In genomic region chr2:60499651-60500300, GRCh38 we compare ENCODE assay signal across 16 cellular contexts. TPM values are rescaled to one million over a fixed set of nuclear protein-coding genes. Genes with fewer than 3 reads are reported as not detected.
DNase-seq lines count a peak whose midpoint lies in the region; ATAC-seq, FAIRE-seq and TF ChIP-seq lines count a peak whose summit lies in the region.
"Had no signal": no experiment of that assay in that cellular context is flagged by ENCODE, and none has a peak within 500 bp of the region (broad histone marks: within the 10 kb centered on the region; RNA-seq: fewer than 3 reads in every experiment).

No MANE protein-coding gene starts in this region.

- H3K36me3 ChIP-seq in bronchial epithelial cell (ENCODE audit: control insufficient read depth, insufficient read depth, low read length) (no peaks in the 10 kb centered on the region), prostate gland (no peaks in the 10 kb centered on the region)

- no peak overlapping the region for H3K4me3 ChIP-seq in bronchial epithelial cell (ENCODE audit: low read depth, low read length)
- no peak overlapping the region for H3K4me3 ChIP-seq in prostate gland
- H3K4me3 ChIP-seq: psoas muscle had no signal

- peak; percentile 40 for DNase-seq in DMS79 treated with DMSO at 0.1 percent for 48 hours (lab: John Stamatoyannopoulos, UW)
- peak; percentile 65 for DNase-seq in NCI-H1105 treated with DMSO at 0.1 percent for 48 hours (lab: John Stamatoyannopoulos, UW)
- DNase-seq in bronchial epithelial cell (ENCODE audit: low read depth): peak; percentile 80
- peak; percentile 78 for DNase-seq in prostate gland (ENCODE audit: low spot score)
- DNase-seq in activated naive CD4-positive, alpha-beta T cell treated with anti-CD3 and anti-CD28 coated beads for 36 hours: no peak
- DNase-seq in T-helper 17 cell: no peak
- no peak for DNase-seq in hippocampal formation (lab: John Stamatoyannopoulos, UW)
- DNase-seq: activated naive CD4-positive, alpha-beta T cell treated with anti-CD3 and anti-CD28 coated beads, Interleukin-2, amount 10 ng/mL, durations not matched to agents 7 days and 5 days; effector memory CD8-positive, alpha-beta T cell; Kasumi-1; NCI-H2029; psoas muscle had no signal

- H3K4me1 Mint-ChIP-seq in activated naive CD4-positive, alpha-beta T cell treated with anti-CD3 and anti-CD28 coated beads for 36 hours (ENCODE audit: low read depth): no peaks in the 10 kb centered on the region
- H3K4me1 Mint-ChIP-seq in T-helper 17 cell: no peaks in the 10 kb centered on the region

- H3K36me3 Mint-ChIP-seq in activated naive CD4-positive, alpha-beta T cell treated with anti-CD3 and anti-CD28 coated beads for 36 hours (ENCODE audit: low read depth): no peaks in the 10 kb centered on the region
- H3K36me3 Mint-ChIP-seq in T-helper 17 cell (ENCODE audit: low read depth): no peaks in the 10 kb centered on the region
- H3K36me3 Mint-ChIP-seq: activated naive CD4-positive, alpha-beta T cell treated with anti-CD3 and anti-CD28 coated beads, Interleukin-2, amount 10 ng/mL, durations not matched to agents 7 days and 5 days had no signal

- no peaks in the 10 kb centered on the region for H3K9me3 ChIP-seq in prostate gland
- H3K9me3 ChIP-seq in T-helper 17 cell (ENCODE audit: control insufficient read depth, low read length, poor library complexity, severe bottlenecking): no peaks in the 10 kb centered on the region
- H3K9me3 ChIP-seq: psoas muscle had no signal

- FAIRE-seq in bronchial epithelial cell (lab: Jason Lieb, UNC): no peak
- FAIRE-seq: GM18507 had no signal

- no peaks in the 10 kb centered on the region for H3K4me1 ChIP-seq in prostate gland (replicated peaks)
- H3K4me1 ChIP-seq: psoas muscle had no signal

- no peak overlapping the region for H3K4me3 Mint-ChIP-seq in activated naive CD4-positive, alpha-beta T cell treated with anti-CD3 and anti-CD28 coated beads for 36 hours
- H3K4me3 Mint-ChIP-seq in T-helper 17 cell: no peak overlapping the region
- H3K4me3 Mint-ChIP-seq: activated naive CD4-positive, alpha-beta T cell treated with anti-CD3 and anti-CD28 coated beads, Interleukin-2, amount 10 ng/mL, durations not matched to agents 7 days and 5 days; effector memory CD8-positive, alpha-beta T cell; type B pancreatic cell had no signal

- TF ChIP-seq CTCF in bronchial epithelial cell (IDR thresholded peaks at IDR 0.05; ENCODE audit: insufficient read depth, low read length, severe bottlenecking) (no peak), prostate gland (IDR thresholded peaks at IDR 0.05) (no peak)

- CTCF ChIA-PET in activated naive CD4-positive, alpha-beta T cell treated with anti-CD3 and anti-CD28 coated beads for 36 hours (lab: Charles Lee): interaction anchor here (1.4 kb wide), 1 partner anchor 43 kb away, joined by 4 read pairs; no protein-coding TSS in a partner anchor

- H3K27me3 ChIP-seq in bronchial epithelial cell (ENCODE audit: control insufficient read depth, insufficient read depth, low read length) (no peaks in the 10 kb centered on the region), prostate gland (replicated peaks; ENCODE audit: insufficient read depth) (no peaks in the 10 kb centered on the region)

- no peak for TF ChIP-seq POLR2A in prostate gland (IDR thresholded peaks at IDR 0.05)

- H3K9me3 Mint-ChIP-seq in activated naive CD4-positive, alpha-beta T cell treated with anti-CD3 and anti-CD28 coated beads for 36 hours: no peaks in the 10 kb centered on the region
- H3K9me3 Mint-ChIP-seq: activated naive CD4-positive, alpha-beta T cell treated with anti-CD3 and anti-CD28 coated beads, Interleukin-2, amount 10 ng/mL, durations not matched to agents 7 days and 5 days; effector memory CD8-positive, alpha-beta T cell; type B pancreatic cell had no signal

- H3K27ac ChIP-seq in prostate gland: peak overlapping the region in 1 of 2 donors; percentile 42
- H3K27ac ChIP-seq: C4-2B, psoas muscle had no signal

- 54% methylated on average over 9 of the region's 9 CpGs for WGBS in prostate gland

- ATAC-seq in T-helper 17 cell: no peak
- ATAC-seq: effector memory CD8-positive, alpha-beta T cell; HCT116; psoas muscle had no signal

- intact Hi-C loops in prostate gland (cut with DNase I): no loop called here
- intact Hi-C loops in activated naive CD4-positive, alpha-beta T cell treated with anti-CD3 and anti-CD28 coated beads for 36 hours (cut with micrococcal nuclease): loop anchor here (5.0 kb wide), 1 partner anchor 83 kb away; no protein-coding TSS in a partner anchor

- H3K27me3 Mint-ChIP-seq in activated naive CD4-positive, alpha-beta T cell treated with anti-CD3 and anti-CD28 coated beads for 36 hours (ENCODE audit: low read depth): no peaks in the 10 kb centered on the region
- H3K27me3 Mint-ChIP-seq in T-helper 17 cell: peaks cover 38% of the 10 kb centered on the region
- H3K27me3 Mint-ChIP-seq: type B pancreatic cell had no signal

- H3K27ac Mint-ChIP-seq in activated naive CD4-positive, alpha-beta T cell treated with anti-CD3 and anti-CD28 coated beads for 36 hours: no peak overlapping the region
- no peak overlapping the region for H3K27ac Mint-ChIP-seq in T-helper 17 cell
- H3K27ac Mint-ChIP-seq: activated naive CD4-positive, alpha-beta T cell treated with anti-CD3 and anti-CD28 coated beads, Interleukin-2, amount 10 ng/mL, durations not matched to agents 7 days and 5 days; effector memory CD8-positive, alpha-beta T cell; type B pancreatic cell had no signal

RNA-seq across cellular contexts. Expression of gene BCL11A, which starts 53.7 kb away (rescaled TPM):
- total RNA-seq in bronchial epithelial cell (1.8 and 3.6 TPM in 2 replicates), prostate gland (10 to 100 TPM; 14.6 to 22.2 TPM), T-helper 17 cell (1 to 10 TPM; 2.5 to 9.2 TPM)
- under 1 TPM; 0.52 to 0.67 TPM for total RNA-seq in activated naive CD4-positive, alpha-beta T cell treated with anti-CD3 and anti-CD28 coated beads for 36 hours

Comparison
In these comparisons a context has a peak if more than half of its experiments do, and no peak if none do; other contexts are left out.
1. DNase-seq: peak in DMS79 treated with DMSO at 0.1 percent for 48 hours (single experiment), NCI-H1105 treated with DMSO at 0.1 percent for 48 hours (single experiment), bronchial epithelial cell (single experiment) and prostate gland (single experiment); none in activated naive CD4-positive, alpha-beta T cell treated with anti-CD3 and anti-CD28 coated beads for 36 hours (single experiment), T-helper 17 cell (0 of 3) and hippocampal formation (0 of 2).